ENCODE assay signal across 28 cellular contexts in the genomic region with DNA sequence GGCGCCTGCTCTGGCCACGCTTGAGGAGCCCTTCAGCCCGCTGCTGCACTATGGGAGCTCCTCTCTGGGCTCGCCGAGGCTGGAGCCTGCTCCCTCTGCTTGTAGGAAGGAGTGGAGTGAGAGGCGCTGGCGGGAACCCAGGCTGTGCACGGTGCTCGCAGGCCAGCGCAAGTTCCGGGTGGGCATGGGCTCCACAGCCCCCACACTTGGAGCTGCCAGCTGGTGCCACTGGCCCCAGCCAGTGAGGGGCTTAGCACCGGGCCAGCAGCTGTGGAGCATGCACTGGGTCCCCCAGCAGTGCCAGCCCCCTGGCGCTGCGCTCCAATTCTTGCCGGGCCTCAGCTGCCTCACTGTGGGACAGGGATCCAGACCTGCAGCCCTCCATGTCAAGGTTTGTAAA.
"Had no signal": no experiment of that assay in that cellular context is flagged by ENCODE, and none has a peak within 500 bp of the region (broad histone marks: within the 10 kb centered on the region; RNA-seq: fewer than 3 reads in every experiment).

No MANE protein-coding gene starts in this region.

- H3K36me3 ChIP-seq: neural progenitor cell, neutrophil, pancreas, prostate gland, right atrium auricular region, right lobe of liver, sigmoid colon, suprapubic skin, tibial artery, transverse colon, upper lobe of right lung, uterus had no signal

- DNase-seq: naive thymus-derived CD4-positive, alpha-beta T cell; natural killer cell; nucleus accumbens; retina; right lobe of liver; sigmoid colon; small intestine; stimulated activated CD4-positive, alpha-beta T cell treated with anti-CD3 and anti-CD28 coated beads, Interleukin-12 subunit alpha, Interleukin-12 subunit beta, amount 100 ng/mL, for 4 hours; stimulated activated CD4-positive, alpha-beta T cell treated with anti-CD3 and anti-CD28 coated beads, Interleukin-1b, Interleukin-23, amount 100 ng/mL, for 48 hours; stimulated activated CD4-positive, alpha-beta T cell treated with anti-CD3 and anti-CD28 coated beads, Interleukin-4, amount 100 ng/mL, for 1 hour; stimulated activated CD4-positive, alpha-beta T cell treated with anti-CD3 and anti-CD28 coated beads, Interleukin-4, amount 100 ng/mL, for 4 hours; stimulated activated CD8-positive, alpha-beta memory T cell treated with anti-CD3 and anti-CD28 coated beads, Interleukin-4, amount 100 ng/mL, for 48 hours; stimulated activated naive CD4-positive, alpha-beta T cell; stimulated activated naive CD8-positive, alpha-beta T cell treated with anti-CD3 and anti-CD28 coated beads, Interleukin-15, amount 100 ng/mL, for 72 hours; stimulated activated naive CD8-positive, alpha-beta T cell treated with anti-CD3 and anti-CD28 coated beads, Interleukin-15, Interleukin-2, amounts not matched to agents 100 U/mL and 50 U/mL, for 24 hours; substantia nigra; testis; tibial artery; transverse colon; upper lobe of right lung; uterus had no signal

- ATAC-seq: naive thymus-derived CD4-positive, alpha-beta T cell; natural killer cell; pancreas; stimulated activated memory B cell treated with anti-CD40 and anti-IgM and Interleukin-4, amounts not matched to agents 10 μg/mL and 1 μg/mL and 100 μg/mL, for 72 hours; stimulated activated naive CD8-positive, alpha-beta T cell treated with anti-CD3 and anti-CD28 coated beads, Interleukin-15, amount 100 ng/mL, for 72 hours; stimulated activated naive CD8-positive, alpha-beta T cell treated with anti-CD3 and anti-CD28 coated beads, Interleukin-15, Interleukin-2, amounts not matched to agents 100 U/mL and 50 U/mL, for 24 hours; upper lobe of right lung had no signal

- H3K27ac ChIP-seq: neural progenitor cell, neutrophil, pancreas, prostate gland, right atrium auricular region, right lobe of liver, sigmoid colon, suprapubic skin, testis, tibial artery, transverse colon, upper lobe of right lung, uterus had no signal

- H3K4me3 ChIP-seq: neural progenitor cell, pancreas, prostate gland, right atrium auricular region, right lobe of liver, sigmoid colon, suprapubic skin, testis, tibial artery, transverse colon, upper lobe of right lung, uterus had no signal

- H3K9me3 ChIP-seq: neutrophil, pancreas, prostate gland, right atrium auricular region, right lobe of liver, sigmoid colon, suprapubic skin, testis, tibial artery, transverse colon, upper lobe of right lung, uterus had no signal

- H3K27me3 ChIP-seq: neural progenitor cell, neutrophil, pancreas, right atrium auricular region, right lobe of liver, sigmoid colon, suprapubic skin, testis, tibial artery, transverse colon, upper lobe of right lung, uterus had no signal

- H3K4me2 ChIP-seq: neural progenitor cell had no signal

- H2AFZ ChIP-seq: neural progenitor cell had no signal

- H3K4me1 ChIP-seq: pancreas, prostate gland, right lobe of liver, sigmoid colon, testis, transverse colon, upper lobe of right lung, uterus had no signal

- H3K9ac ChIP-seq: neural progenitor cell had no signal
